ENCODE assay signal across 8 cellular contexts in genomic region chr20:26207967-26208295, GRCh38.
DNase-seq lines count a peak whose midpoint lies in the region; ATAC-seq and TF ChIP-seq lines count a peak whose summit lies in the region.
"Not testable (repeated sequence)": the region's sequence is repeated elsewhere in the genome, so short reads cannot be mapped to it uniquely, and the experiment has no call there.

No MANE protein-coding gene starts in this region.

- ATAC-seq in CD4-positive, alpha-beta T cell (ENCODE audit: poor library complexity) = not testable (repeated sequence)

- H3K36me3 Mint-ChIP-seq in CD4-positive, alpha-beta T cell (ENCODE audit: low read depth); activated CD4-positive, alpha-beta T cell treated with anti-CD3 and anti-CD28 coated beads, Interleukin-2, amount 10 ng/mL, durations not matched to agents 7 days and 5 days (ENCODE audit: low read depth); activated naive CD4-positive, alpha-beta T cell treated with anti-CD3 and anti-CD28 coated beads for 36 hours (ENCODE audit: low read depth): not testable (repeated sequence)

- CTCF ChIA-PET in CD4-positive, alpha-beta T cell (lab: Charles Lee); activated CD4-positive, alpha-beta T cell treated with anti-CD3 and anti-CD28 coated beads, Interleukin-2, amount 10 ng/mL, durations not matched to agents 7 days and 5 days (lab: Charles Lee); activated naive CD4-positive, alpha-beta T cell treated with anti-CD3 and anti-CD28 coated beads for 36 hours (lab: Charles Lee): not testable (repeated sequence)

- H3K9me3 ChIP-seq in CD4-positive, alpha-beta T cell (ENCODE audit: control insufficient read depth, low read length) = not testable (repeated sequence)
- peaks cover 0 to 27% (median 2%) of the 10 kb centered on the region in 4 donors for H3K9me3 ChIP-seq in stomach

- POLR2A ChIA-PET in CD4-positive, alpha-beta T cell (lab: Charles Lee); activated CD4-positive, alpha-beta T cell treated with anti-CD3 and anti-CD28 coated beads, Interleukin-2, amount 10 ng/mL, durations not matched to agents 7 days and 5 days (lab: Charles Lee): not testable (repeated sequence)

- TF ChIP-seq EP300 in stomach (IDR thresholded peaks at IDR 0.05) = not testable (repeated sequence)

- H3K27ac ChIP-seq in CD4-positive, alpha-beta T cell (ENCODE audit: low read depth, low read length); stomach: not testable (repeated sequence)

- H3K9me3 Mint-ChIP-seq in CD4-positive, alpha-beta T cell; activated CD4-positive, alpha-beta T cell treated with anti-CD3 and anti-CD28 coated beads, Interleukin-2, amount 10 ng/mL, durations not matched to agents 7 days and 5 days; activated naive CD4-positive, alpha-beta T cell treated with anti-CD3 and anti-CD28 coated beads for 36 hours: not testable (repeated sequence)

- TF ChIP-seq POLR2A in stomach (IDR thresholded peaks at IDR 0.05) = not testable (repeated sequence)

- not testable (repeated sequence) for TF ChIP-seq CTCF in CD4-positive, alpha-beta T cell (IDR thresholded peaks at IDR 0.05); epithelial cell of proximal tubule (conservative IDR thresholded peaks at IDR 0.05; ENCODE audit: low read depth, low read length); kidney epithelial cell (IDR thresholded peaks at IDR 0.05; ENCODE audit: insufficient read depth, low read length, poor library complexity, severe bottlenecking); stomach (IDR thresholded peaks at IDR 0.05)

- H3K4me1 ChIP-seq in stomach = peaks cover 5 to 19% (median 13%) of the 10 kb centered on the region in 4 donors

- H3K4me3 Mint-ChIP-seq in CD4-positive, alpha-beta T cell = peak overlapping the region; percentile 83
- H3K4me3 Mint-ChIP-seq in activated CD4-positive, alpha-beta T cell treated with anti-CD3 and anti-CD28 coated beads, Interleukin-2, amount 10 ng/mL, durations not matched to agents 7 days and 5 days = peak overlapping the region; percentile 37
- peak overlapping the region; percentile 59 for H3K4me3 Mint-ChIP-seq in activated naive CD4-positive, alpha-beta T cell treated with anti-CD3 and anti-CD28 coated beads for 36 hours

- intact Hi-C loops in CD4-positive, alpha-beta T cell (cut with DNase I, micrococcal nuclease) = loop anchor here in 1 of 2 experiments (10.0 kb wide), 1 partner anchor 77 kb away; no protein-coding TSS in a partner anchor
- intact Hi-C loops in activated naive CD4-positive, alpha-beta T cell treated with anti-CD3 and anti-CD28 coated beads for 36 hours (cut with micrococcal nuclease) = loop anchor here (5.0 kb wide), 1 partner anchor 134 kb away; no protein-coding TSS in a partner anchor
- intact Hi-C loops in posterior vena cava (cut with DNase I); stomach (cut with DNase I; ENCODE audit: low total_unique reads): not testable (repeated sequence)

- WGBS in stomach, 5 donors = 4 to 14% (median 9%) methylated on average over 22 to 35 of the region's 35 CpGs

- peaks cover 21% of the 10 kb centered on the region for H3K4me1 Mint-ChIP-seq in CD4-positive, alpha-beta T cell (ENCODE audit: low read depth)
- H3K4me1 Mint-ChIP-seq in activated CD4-positive, alpha-beta T cell treated with anti-CD3 and anti-CD28 coated beads, Interleukin-2, amount 10 ng/mL, durations not matched to agents 7 days and 5 days = not testable (repeated sequence)
- peaks cover 17% of the 10 kb centered on the region for H3K4me1 Mint-ChIP-seq in activated naive CD4-positive, alpha-beta T cell treated with anti-CD3 and anti-CD28 coated beads for 36 hours (ENCODE audit: low read depth)

- H3K36me3 ChIP-seq in kidney epithelial cell (ENCODE audit: control insufficient read depth, insufficient read depth, low read length); stomach: not testable (repeated sequence)

- peak in 8 of 10 experiments; percentile 1 to 36 (median 8) for DNase-seq in CD4-positive, alpha-beta T cell
- DNase-seq in LHCN-M2 (ENCODE audit: low read depth) (peak; percentile 17), posterior vena cava (ENCODE audit: low spot score) (peak; percentile 70)
- DNase-seq in activated CD4-positive, alpha-beta T cell treated with anti-CD3 and anti-CD28 coated beads, Interleukin-2, amount 10 ng/mL, durations not matched to agents 7 days and 5 days; epithelial cell of proximal tubule (ENCODE audit: low read depth); kidney epithelial cell (ENCODE audit: low read depth); stomach: not testable (repeated sequence)
- DNase-seq in activated naive CD4-positive, alpha-beta T cell treated with anti-CD3 and anti-CD28 coated beads for 36 hours = peak; percentile 10

- peak overlapping the region; percentile 68 for H3K27ac Mint-ChIP-seq in CD4-positive, alpha-beta T cell
- peak overlapping the region; percentile 58 for H3K27ac Mint-ChIP-seq in activated CD4-positive, alpha-beta T cell treated with anti-CD3 and anti-CD28 coated beads, Interleukin-2, amount 10 ng/mL, durations not matched to agents 7 days and 5 days
- H3K27ac Mint-ChIP-seq in activated naive CD4-positive, alpha-beta T cell treated with anti-CD3 and anti-CD28 coated beads for 36 hours = not testable (repeated sequence)

- H3K4me3 ChIP-seq in epithelial cell of proximal tubule (ENCODE audit: low read depth, low read length) = peak overlapping the region; percentile 27
- H3K4me3 ChIP-seq in kidney epithelial cell (ENCODE audit: low read depth, low read length) = peak overlapping the region; percentile 25
- peak overlapping the region; percentile 25 to 33 (median 30) for H3K4me3 ChIP-seq in stomach

- H3K27me3 Mint-ChIP-seq in CD4-positive, alpha-beta T cell = peaks cover 28% of the 10 kb centered on the region
- H3K27me3 Mint-ChIP-seq in activated CD4-positive, alpha-beta T cell treated with anti-CD3 and anti-CD28 coated beads, Interleukin-2, amount 10 ng/mL, durations not matched to agents 7 days and 5 days = peaks cover 21% of the 10 kb centered on the region
- not testable (repeated sequence) for H3K27me3 Mint-ChIP-seq in activated naive CD4-positive, alpha-beta T cell treated with anti-CD3 and anti-CD28 coated beads for 36 hours (ENCODE audit: low read depth)

- not testable (repeated sequence) for H3K27me3 ChIP-seq in CD4-positive, alpha-beta T cell (ENCODE audit: control insufficient read depth, insufficient read depth, low read length)
- H3K27me3 ChIP-seq in kidney epithelial cell (ENCODE audit: control insufficient read depth, insufficient read depth, low read length) = peaks cover 25% of the 10 kb centered on the region
- H3K27me3 ChIP-seq in stomach = peaks cover 5 to 51% (median 23%) of the 10 kb centered on the region in 3 donors
